Comparison of ENCODE assay signal across 27 cellular contexts in the genomic region with DNA sequence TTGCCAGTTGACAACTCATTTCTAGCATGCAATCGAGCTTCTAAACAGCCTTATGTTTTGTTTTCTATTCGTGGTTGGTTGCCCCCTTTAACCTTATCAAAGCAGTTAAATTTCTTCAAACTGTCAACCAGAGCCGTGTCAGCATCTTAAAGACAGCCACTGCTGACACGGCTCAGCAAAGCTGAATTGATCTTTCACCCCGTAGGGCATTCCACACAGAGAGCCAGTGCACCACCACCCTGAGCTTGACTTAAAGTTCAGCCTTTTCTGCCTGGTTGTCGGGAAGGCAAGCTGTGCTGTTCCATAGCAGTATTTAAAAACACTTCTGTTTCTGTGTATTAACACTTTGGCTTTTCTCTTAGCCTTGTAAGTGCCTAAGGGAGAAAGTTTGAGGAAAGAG.
DNase-seq lines count a peak whose midpoint lies in the region; ATAC-seq and TF ChIP-seq lines count a peak whose summit lies in the region.
"Had no signal": no experiment of that assay in that cellular context is flagged by ENCODE, and none has a peak within 500 bp of the region (broad histone marks: within the 10 kb centered on the region; RNA-seq: fewer than 3 reads in every experiment).

No MANE protein-coding gene starts in this region.

- no peaks in the 10 kb centered on the region for H3K36me3 Mint-ChIP-seq in WTC11
- peaks cover 6% of the 10 kb centered on the region for H3K36me3 Mint-ChIP-seq in neural crest cell (ENCODE audit: low read depth)
- no peaks in the 10 kb centered on the region for H3K36me3 Mint-ChIP-seq in type B pancreatic cell
- H3K36me3 Mint-ChIP-seq: activated naive CD8-positive, alpha-beta T cell; natural killer cell treated with Interleukin-12 subunit alpha and Interleukin-12 subunit beta and Interleukin-15 and Interleukin-18, amount 100 ng/mL, for 72 hours; stimulated activated effector memory CD8-positive, alpha-beta T cell treated with anti-CD3 and anti-CD28 coated beads, Interleukin-12 subunit alpha, Interleukin-12 subunit beta, amount 100 ng/mL, for 72 hours; T-cell had no signal

- no peak overlapping the region for H3K27ac Mint-ChIP-seq in WTC11
- H3K27ac Mint-ChIP-seq in neural crest cell (ENCODE audit: unreplicated experiment): peak overlapping the region; percentile 30
- no peak overlapping the region for H3K27ac Mint-ChIP-seq in type B pancreatic cell
- H3K27ac Mint-ChIP-seq: activated CD4-positive, alpha-beta T cell treated with anti-CD3 and anti-CD28 coated beads, Interleukin-2, amount 10 ng/mL, durations not matched to agents 24 days and 14 days; activated naive CD8-positive, alpha-beta T cell; natural killer cell treated with Interleukin-12 subunit alpha and Interleukin-12 subunit beta and Interleukin-15 and Interleukin-18, amount 100 ng/mL, for 72 hours; stimulated activated effector memory CD8-positive, alpha-beta T cell treated with anti-CD3 and anti-CD28 coated beads, Interleukin-12 subunit alpha, Interleukin-12 subunit beta, amount 100 ng/mL, for 72 hours; T-cell had no signal

- H3K9ac ChIP-seq in colonic mucosa (ENCODE audit: low read depth in 2 of 2, low read length in 2 of 2): no peak overlapping the region
- H3K9ac ChIP-seq: KMS-11 had no signal

- no peaks in the 10 kb centered on the region for H3K27me3 Mint-ChIP-seq in WTC11 (ENCODE audit: low read depth)
- H3K27me3 Mint-ChIP-seq in neural crest cell (ENCODE audit: low read depth): no peaks in the 10 kb centered on the region
- no peaks in the 10 kb centered on the region for H3K27me3 Mint-ChIP-seq in type B pancreatic cell
- H3K27me3 Mint-ChIP-seq: activated CD4-positive, alpha-beta T cell treated with anti-CD3 and anti-CD28 coated beads, Interleukin-2, amount 10 ng/mL, durations not matched to agents 24 days and 14 days; activated naive CD8-positive, alpha-beta T cell; natural killer cell treated with Interleukin-12 subunit alpha and Interleukin-12 subunit beta and Interleukin-15 and Interleukin-18, amount 100 ng/mL, for 72 hours; T-cell had no signal

- H3K4me1 ChIP-seq in prostate gland (replicated peaks): no peaks in the 10 kb centered on the region
- H3K4me1 ChIP-seq in aorta (ENCODE audit: control insufficient read depth in 1 of 2, insufficient read depth in 2 of 2, low read length in 2 of 2): no peaks in the 10 kb centered on the region
- H3K4me1 ChIP-seq in colonic mucosa: no peaks in the 10 kb centered on the region
- H3K4me1 ChIP-seq: upper lobe of right lung had no signal

- 29% methylated on average over 6 of the region's 6 CpGs for WGBS in prostate gland
- 4 to 6% methylated on average over 6 of the region's 6 CpGs for WGBS in aorta, 2 donors

- ATAC-seq in WTC11 (peak; percentile 90), aorta (ENCODE audit: low FRiP score) (no peak)
- ATAC-seq: mucosa of descending colon; natural killer cell treated with Interleukin-12 subunit alpha and Interleukin-12 subunit beta and Interleukin-15 and Interleukin-18, amount 100 ng/mL, for 72 hours; PC-3; stimulated activated effector memory CD8-positive, alpha-beta T cell treated with anti-CD3 and anti-CD28 coated beads, Interleukin-12 subunit alpha, Interleukin-12 subunit beta, amount 100 ng/mL, for 72 hours; T-cell; upper lobe of right lung had no signal

- H3K9me3 ChIP-seq in prostate gland (no peaks in the 10 kb centered on the region), aorta (ENCODE audit: control insufficient read depth, low read length) (no peaks in the 10 kb centered on the region), colonic mucosa (no peaks in the 10 kb centered on the region)
- H3K9me3 ChIP-seq: mucosa of descending colon, upper lobe of right lung had no signal

- H3K9me3 Mint-ChIP-seq in WTC11: no peaks in the 10 kb centered on the region
- no peaks in the 10 kb centered on the region for H3K9me3 Mint-ChIP-seq in neural crest cell
- H3K9me3 Mint-ChIP-seq in type B pancreatic cell: no peaks in the 10 kb centered on the region
- H3K9me3 Mint-ChIP-seq: activated CD4-positive, alpha-beta T cell treated with anti-CD3 and anti-CD28 coated beads, Interleukin-2, amount 10 ng/mL, durations not matched to agents 24 days and 14 days had no signal

- H3K4me3 ChIP-seq in prostate gland (no peak overlapping the region), aorta (ENCODE audit: low read length in 2 of 2) (no peak overlapping the region), colonic mucosa (no peak overlapping the region)
- H3K4me3 ChIP-seq: lung, mucosa of descending colon, upper lobe of right lung had no signal

- no peak for TF ChIP-seq POLR2A in prostate gland (IDR thresholded peaks at IDR 0.05)

- H3K27ac ChIP-seq in prostate gland (no peak overlapping the region), aorta (ENCODE audit: low read depth in 1 of 2, low read length in 2 of 2) (no peak overlapping the region), colonic mucosa (no peak overlapping the region)
- H3K27ac ChIP-seq: C4-2B, KMS-11, upper lobe of right lung had no signal

- TF ChIP-seq CTCF in WTC11 (IDR thresholded peaks at IDR 0.05) (no peak), neural crest cell (conservative IDR thresholded peaks at IDR 0.05) (no peak), type B pancreatic cell (conservative IDR thresholded peaks at IDR 0.05) (no peak), prostate gland (IDR thresholded peaks at IDR 0.05) (no peak), colonic mucosa (IDR thresholded peaks at IDR 0.05) (no peak)

- intact Hi-C loops in prostate gland (cut with DNase I) (no loop called here), aorta (cut with DNase I) (no loop called here), colonic mucosa (cut with DNase I) (no loop called here)

- DNase-seq in WTC11 (ENCODE audit: low spot score): peak; percentile 20
- DNase-seq in iPS-NIHi7 (ENCODE audit: extremely low spot score): peak; percentile 55
- peak; percentile 35 for DNase-seq in neural crest cell (ENCODE audit: low read depth, low spot score)
- DNase-seq in type B pancreatic cell (ENCODE audit: extremely low spot score, unreplicated experiment): no peak
- DNase-seq in prostate gland (ENCODE audit: low spot score): no peak
- no peak for DNase-seq in aorta
- DNase-seq in colonic mucosa: no peak
- DNase-seq: activated CD4-positive, alpha-beta T cell treated with anti-CD3 and anti-CD28 coated beads, Interleukin-2, amount 10 ng/mL, durations not matched to agents 24 days and 14 days; COR-L47; effector memory CD4-positive, alpha-beta T cell; erythroblast; mucosa of descending colon; NCI-H1417; NCI-H2081 treated with DMSO at 0.1 percent for 48 hours; NCI-H226; NCI-H526 treated with DMSO at 0.1 percent for 48 hours; NK-92 treated with Interleukin-12 subunit alpha and Interleukin-12 subunit beta, amount 100 ng/mL, for 24 hours; PC-3; posterior cingulate gyrus; T-cell; upper lobe of right lung had no signal

- H3K36me3 ChIP-seq in prostate gland (no peaks in the 10 kb centered on the region), aorta (ENCODE audit: control insufficient read depth in 1 of 2, insufficient read depth in 2 of 2, low read length in 1 of 2) (no peaks in the 10 kb centered on the region), colonic mucosa (no peaks in the 10 kb centered on the region)
- H3K36me3 ChIP-seq: upper lobe of right lung had no signal

- H3K4me3 Mint-ChIP-seq in WTC11 (no peak overlapping the region), neural crest cell (peak overlapping the region; percentile 26), type B pancreatic cell (peak overlapping the region; percentile 24)
- H3K4me3 Mint-ChIP-seq: activated CD4-positive, alpha-beta T cell treated with anti-CD3 and anti-CD28 coated beads, Interleukin-2, amount 10 ng/mL, durations not matched to agents 24 days and 14 days; activated naive CD8-positive, alpha-beta T cell; natural killer cell treated with Interleukin-12 subunit alpha and Interleukin-12 subunit beta and Interleukin-15 and Interleukin-18, amount 100 ng/mL, for 72 hours; stimulated activated effector memory CD8-positive, alpha-beta T cell treated with anti-CD3 and anti-CD28 coated beads, Interleukin-12 subunit alpha, Interleukin-12 subunit beta, amount 100 ng/mL, for 72 hours; T-cell had no signal

- H3K4me1 Mint-ChIP-seq in WTC11 (peaks cover 51% of the 10 kb centered on the region), neural crest cell (peaks cover 41% of the 10 kb centered on the region), type B pancreatic cell (ENCODE audit: unreplicated experiment) (peaks cover 14% of the 10 kb centered on the region)
- H3K4me1 Mint-ChIP-seq: activated CD4-positive, alpha-beta T cell treated with anti-CD3 and anti-CD28 coated beads, Interleukin-2, amount 10 ng/mL, durations not matched to agents 24 days and 14 days; stimulated activated effector memory CD8-positive, alpha-beta T cell treated with anti-CD3 and anti-CD28 coated beads, Interleukin-12 subunit alpha, Interleukin-12 subunit beta, amount 100 ng/mL, for 72 hours; T-cell had no signal

- CTCF ChIA-PET in WTC11 (lab: Charles Lee): interaction anchor here (0.7 to 1.0 kb wide), 2 partner anchors 13 to 65 kb away, joined by 3 read pairs; no protein-coding TSS in a partner anchor

- H3K27me3 ChIP-seq in prostate gland (replicated peaks; ENCODE audit: insufficient read depth) (no peaks in the 10 kb centered on the region), aorta (ENCODE audit: control insufficient read depth in 1 of 2, insufficient read depth in 2 of 2, low read length in 1 of 2) (peaks cover 0 to 2% of the 10 kb centered on the region in 2 donors), colonic mucosa (no peaks in the 10 kb centered on the region)
- H3K27me3 ChIP-seq: upper lobe of right lung had no signal

- POLR2A ChIA-PET in WTC11 (lab: Charles Lee): no interaction called here

TF ChIP-seq in WTC11, 78 proteins besides CTCF, POLR2A, EP300 and RAD21 (continues in another document):
- TF ChIP-seq, protein P1, sequence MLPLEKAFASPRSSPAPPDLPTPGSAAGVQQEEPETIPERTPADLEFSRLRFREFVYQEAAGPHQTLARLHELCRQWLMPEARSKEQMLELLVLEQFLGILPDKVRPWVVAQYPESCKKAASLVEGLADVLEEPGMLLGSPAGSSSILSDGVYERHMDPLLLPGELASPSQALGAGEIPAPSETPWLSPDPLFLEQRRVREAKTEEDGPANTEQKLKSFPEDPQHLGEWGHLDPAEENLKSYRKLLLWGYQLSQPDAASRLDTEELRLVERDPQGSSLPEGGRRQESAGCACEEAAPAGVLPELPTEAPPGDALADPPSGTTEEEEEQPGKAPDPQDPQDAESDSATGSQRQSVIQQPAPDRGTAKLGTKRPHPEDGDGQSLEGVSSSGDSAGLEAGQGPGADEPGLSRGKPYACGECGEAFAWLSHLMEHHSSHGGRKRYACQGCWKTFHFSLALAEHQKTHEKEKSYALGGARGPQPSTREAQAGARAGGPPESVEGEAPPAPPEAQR (CRISPR knock-in tag; IDR thresholded peaks at IDR 0.05): no peak
- TF ChIP-seq NR3C1 (CRISPR knock-in tag; conservative IDR thresholded peaks at IDR 0.05; ENCODE audit: low read depth) (no peak), ZNF317 (CRISPR knock-in tag; IDR thresholded peaks at IDR 0.05; ENCODE audit: borderline replicate concordance, low read depth) (no peak), NFYB (CRISPR knock-in tag; conservative IDR thresholded peaks at IDR 0.05; ENCODE audit: low read depth) (no peak), PRRX2 (CRISPR knock-in tag; IDR thresholded peaks at IDR 0.05) (no peak)

Comparison
In these comparisons a context has a peak if more than half of its experiments do, and no peak if none do; other contexts are left out.
1. DNase-seq: peak in WTC11 (single experiment), iPS-NIHi7 (single experiment) and neural crest cell (single experiment); none in type B pancreatic cell (single experiment), prostate gland (single experiment), aorta (0 of 2) and colonic mucosa (single experiment).